In genomic region chr17:31509805-31510177, GRCh38 we compare ENCODE assay signal across 13 cellular contexts.
DNase-seq lines count a peak whose midpoint lies in the region; ATAC-seq and TF ChIP-seq lines count a peak whose summit lies in the region.
"Had no signal": no experiment of that assay in that cellular context is flagged by ENCODE, and none has a peak within 500 bp of the region (broad histone marks: within the 10 kb centered on the region; RNA-seq: fewer than 3 reads in every experiment).

No MANE protein-coding gene starts in this region.

- H3K4me3 ChIP-seq in SK-N-SH (ENCODE audit: low read depth in 2 of 2, low read length in 1 of 2), result no peak overlapping the region
- H3K4me3 ChIP-seq: sigmoid colon had no signal

- no peaks in the 10 kb centered on the region for H3K36me3 ChIP-seq in SK-N-SH (replicated peaks in 1 of 2; ENCODE audit: control insufficient read depth in 1 of 2, insufficient read depth in 2 of 2, low read length in 1 of 2)
- H3K36me3 ChIP-seq: sigmoid colon had no signal

- no peaks in the 10 kb centered on the region for H3K27me3 ChIP-seq in SK-N-SH (ENCODE audit: insufficient read depth)
- H3K27me3 ChIP-seq: sigmoid colon had no signal

- ATAC-seq in SK-N-SH treated with all-trans-retinoic acid at 6 μM for 48 hours (no peak), left cardiac atrium (peak; percentile 57 to 73)
- no peak for ATAC-seq in activated CD8-positive, alpha-beta T cell treated with anti-CD3 and anti-CD28 coated beads, Interleukin-2, amount 10 ng/mL, durations not matched to agents 7 days and 5 days
- ATAC-seq in stimulated activated memory B cell treated with anti-CD40 and anti-IgM and Interleukin-4, amounts not matched to agents 10 μg/mL and 1 μg/mL and 100 μg/mL, for 72 hours, result no peak

- H3K79me2 ChIP-seq in SK-N-SH (ENCODE audit: insufficient read depth), result no peaks in the 10 kb centered on the region

- intact Hi-C loops in left cardiac atrium (cut with DNase I), result no loop called here

- no peaks in the 10 kb centered on the region for H3K9me2 ChIP-seq in SK-N-SH

- H2AFZ ChIP-seq in SK-N-SH (ENCODE audit: low read depth), result no peak overlapping the region

- no peaks in the 10 kb centered on the region for H3F3A ChIP-seq in SK-N-SH (replicated peaks; ENCODE audit: insufficient read depth)

- peak; percentile 49 for DNase-seq in SK-N-SH
- DNase-seq in activated CD8-positive, alpha-beta T cell treated with anti-CD3 and anti-CD28 coated beads, Interleukin-2, amount 10 ng/mL, durations not matched to agents 7 days and 5 days, result no peak
- DNase-seq in left cardiac atrium, result no peak
- no peak for DNase-seq in NCI-H2107 treated with DMSO at 0.1 percent for 48 hours (lab: John Stamatoyannopoulos, UW; ENCODE audit: unreplicated experiment)
- no peak for DNase-seq in NCI-H524 treated with DMSO at 0.1 percent for 48 hours (lab: John Stamatoyannopoulos, UW)
- DNase-seq in NCI-H774 (lab: John Stamatoyannopoulos, UW), result no peak
- DNase-seq: 8988T, DMS153, NCI-H1694, sigmoid colon, T-helper 9 cell had no signal

- no peaks in the 10 kb centered on the region for H3K9me3 ChIP-seq in SK-N-SH
- H3K9me3 ChIP-seq: sigmoid colon had no signal

- POLR2A ChIA-PET in SK-N-SH (lab: Yijun Ruan, JAX), result no interaction called here
- POLR2A ChIA-PET in activated CD8-positive, alpha-beta T cell treated with anti-CD3 and anti-CD28 coated beads, Interleukin-2, amount 10 ng/mL, durations not matched to agents 7 days and 5 days (lab: Charles Lee), result interaction anchor here (0.8 to 6.1 kb wide), 7 partner anchors 11 to 541 kb away, joined by 3 to 129 read pairs (median 3); no protein-coding TSS in a partner anchor

- no peaks in the 10 kb centered on the region for H4K20me1 ChIP-seq in SK-N-SH (ENCODE audit: insufficient read depth)

- no peak for TF ChIP-seq CTCF in SK-N-SH (IDR thresholded peaks at IDR 0.05)

- CTCF ChIA-PET in SK-N-SH (lab: Yijun Ruan, JAX), result interaction anchor here (1.5 to 5.1 kb wide), 4 partner anchors 8 to 121 kb away, joined by 7 to 24 read pairs (median 12); no protein-coding TSS in a partner anchor
- CTCF ChIA-PET in activated CD8-positive, alpha-beta T cell treated with anti-CD3 and anti-CD28 coated beads, Interleukin-2, amount 10 ng/mL, durations not matched to agents 7 days and 5 days (lab: Charles Lee), result interaction anchor here (0.7 to 4.2 kb wide), 9 partner anchors 11 to 137 kb away, joined by 3 to 66 read pairs (median 9); no protein-coding TSS in a partner anchor

- peak overlapping the region in 1 of 2 experiments; percentile 31; a peak in 1 of 4 replicates for H3K27ac ChIP-seq in SK-N-SH (ENCODE audit: low read depth in 2 of 2, low read length in 1 of 2)
- H3K27ac ChIP-seq: sigmoid colon had no signal

- H3K4me1 Mint-ChIP-seq in activated CD8-positive, alpha-beta T cell treated with anti-CD3 and anti-CD28 coated beads, Interleukin-2, amount 10 ng/mL, durations not matched to agents 7 days and 5 days (ENCODE audit: low read depth), result peaks cover 62% of the 10 kb centered on the region
- peaks cover 72% of the 10 kb centered on the region for H3K4me1 Mint-ChIP-seq in stimulated activated memory B cell treated with anti-CD40 and anti-IgM and Interleukin-4, amounts not matched to agents 10 μg/mL and 1 μg/mL and 100 μg/mL, for 72 hours

- H3K36me3 Mint-ChIP-seq in activated CD8-positive, alpha-beta T cell treated with anti-CD3 and anti-CD28 coated beads, Interleukin-2, amount 10 ng/mL, durations not matched to agents 7 days and 5 days (ENCODE audit: low read depth), result peaks cover 11% of the 10 kb centered on the region
- no peaks in the 10 kb centered on the region for H3K36me3 Mint-ChIP-seq in stimulated activated memory B cell treated with anti-CD40 and anti-IgM and Interleukin-4, amounts not matched to agents 10 μg/mL and 1 μg/mL and 100 μg/mL, for 72 hours

- no peaks in the 10 kb centered on the region for H3K27me3 Mint-ChIP-seq in activated CD8-positive, alpha-beta T cell treated with anti-CD3 and anti-CD28 coated beads, Interleukin-2, amount 10 ng/mL, durations not matched to agents 7 days and 5 days (ENCODE audit: low read depth)
- no peaks in the 10 kb centered on the region for H3K27me3 Mint-ChIP-seq in stimulated activated memory B cell treated with anti-CD40 and anti-IgM and Interleukin-4, amounts not matched to agents 10 μg/mL and 1 μg/mL and 100 μg/mL, for 72 hours

- TF ChIP-seq EP300 in SK-N-SH (IDR thresholded peaks at IDR 0.05; ENCODE audit: borderline replicate concordance in 1 of 2, low read depth in 1 of 2, low read length in 1 of 2), result no peak

- peaks cover 0 to 45% of the 10 kb centered on the region in 2 experiments; a peak in 1 of 4 replicates for H3K4me1 ChIP-seq in SK-N-SH (ENCODE audit: control insufficient read depth in 1 of 2, insufficient read depth in 2 of 2, low read depth in 1 of 2, low read length in 1 of 2)
- H3K4me1 ChIP-seq: sigmoid colon had no signal

- 100% methylated on average over 2 of the region's 5 CpGs for WGBS in SK-N-SH (ENCODE audit: low lambda C conversion rate)

- no peak overlapping the region for H3K4me2 ChIP-seq in SK-N-SH

- no peaks in the 10 kb centered on the region for H3K9me3 Mint-ChIP-seq in activated CD8-positive, alpha-beta T cell treated with anti-CD3 and anti-CD28 coated beads, Interleukin-2, amount 10 ng/mL, durations not matched to agents 7 days and 5 days (ENCODE audit: insufficient read depth)
- no peaks in the 10 kb centered on the region for H3K9me3 Mint-ChIP-seq in stimulated activated memory B cell treated with anti-CD40 and anti-IgM and Interleukin-4, amounts not matched to agents 10 μg/mL and 1 μg/mL and 100 μg/mL, for 72 hours

- peak overlapping the region; percentile 99 for H3K27ac Mint-ChIP-seq in activated CD8-positive, alpha-beta T cell treated with anti-CD3 and anti-CD28 coated beads, Interleukin-2, amount 10 ng/mL, durations not matched to agents 7 days and 5 days
- H3K27ac Mint-ChIP-seq in stimulated activated memory B cell treated with anti-CD40 and anti-IgM and Interleukin-4, amounts not matched to agents 10 μg/mL and 1 μg/mL and 100 μg/mL, for 72 hours, result peak overlapping the region; percentile 89

- peak overlapping the region; percentile 80 for H3K4me3 Mint-ChIP-seq in activated CD8-positive, alpha-beta T cell treated with anti-CD3 and anti-CD28 coated beads, Interleukin-2, amount 10 ng/mL, durations not matched to agents 7 days and 5 days
- H3K4me3 Mint-ChIP-seq in stimulated activated memory B cell treated with anti-CD40 and anti-IgM and Interleukin-4, amounts not matched to agents 10 μg/mL and 1 μg/mL and 100 μg/mL, for 72 hours, result peak overlapping the region; percentile 87

- TF ChIP-seq RAD21 in SK-N-SH (IDR thresholded peaks at IDR 0.05; ENCODE audit: low read length), result no peak

- H3K9ac ChIP-seq in SK-N-SH, result no peak overlapping the region

TF ChIP-seq in SK-N-SH, 30 proteins besides CTCF, POLR2A, EP300 and RAD21:
- TF ChIP-seq GATA2 (CRISPR knock-in tag; IDR thresholded peaks at IDR 0.05) (peak; percentile 64), USF1 (IDR thresholded peaks at IDR 0.05; ENCODE audit: borderline replicate concordance, low read depth) (no peak), TAF1 (IDR thresholded peaks at IDR 0.05; ENCODE audit: borderline replicate concordance, low read depth, low read length) (no peak)
TF ChIP-seq in SK-N-SH: peak in this region for 1.

TF ChIP-seq in SK-N-SH treated with all-trans-retinoic acid at 6 μM for 48 hours, 23 proteins besides CTCF, POLR2A, EP300 and RAD21 (continues in another document):
- TF ChIP-seq ZNF70 (CRISPR knock-in tag; IDR thresholded peaks at IDR 0.05) (no peak), ZFP3 (CRISPR knock-in tag; IDR thresholded peaks at IDR 0.05) (no peak), CSRNP3 (CRISPR knock-in tag; IDR thresholded peaks at IDR 0.05) (no peak), PATZ1 (CRISPR knock-in tag; IDR thresholded peaks at IDR 0.05; ENCODE audit: borderline replicate concordance) (no peak), GLIS3 (CRISPR knock-in tag; IDR thresholded peaks at IDR 0.05) (no peak), ZNF565 (CRISPR knock-in tag; conservative IDR thresholded peaks at IDR 0.05; ENCODE audit: low read depth) (no peak), RARB (CRISPR knock-in tag; IDR thresholded peaks at IDR 0.05) (no peak), ARNTL (CRISPR knock-in tag; IDR thresholded peaks at IDR 0.05; ENCODE audit: borderline replicate concordance, low read depth) (no peak), ESRRG (CRISPR knock-in tag; IDR thresholded peaks at IDR 0.05) (no peak)

Comparison
In these comparisons a context has a peak if more than half of its experiments do, and no peak if none do; other contexts are left out.
1. ATAC-seq: peak in left cardiac atrium (2 of 2); none in SK-N-SH treated with all-trans-retinoic acid at 6 μM for 48 hours (single experiment), activated CD8-positive, alpha-beta T cell treated with anti-CD3 and anti-CD28 coated beads, Interleukin-2, amount 10 ng/mL, durations not matched to agents 7 days and 5 days (single experiment) and stimulated activated memory B cell treated with anti-CD40 and anti-IgM and Interleukin-4, amounts not matched to agents 10 μg/mL and 1 μg/mL and 100 μg/mL, for 72 hours (single experiment).